1 cellular context compared by ENCODE assay signal in the genomic region with DNA sequence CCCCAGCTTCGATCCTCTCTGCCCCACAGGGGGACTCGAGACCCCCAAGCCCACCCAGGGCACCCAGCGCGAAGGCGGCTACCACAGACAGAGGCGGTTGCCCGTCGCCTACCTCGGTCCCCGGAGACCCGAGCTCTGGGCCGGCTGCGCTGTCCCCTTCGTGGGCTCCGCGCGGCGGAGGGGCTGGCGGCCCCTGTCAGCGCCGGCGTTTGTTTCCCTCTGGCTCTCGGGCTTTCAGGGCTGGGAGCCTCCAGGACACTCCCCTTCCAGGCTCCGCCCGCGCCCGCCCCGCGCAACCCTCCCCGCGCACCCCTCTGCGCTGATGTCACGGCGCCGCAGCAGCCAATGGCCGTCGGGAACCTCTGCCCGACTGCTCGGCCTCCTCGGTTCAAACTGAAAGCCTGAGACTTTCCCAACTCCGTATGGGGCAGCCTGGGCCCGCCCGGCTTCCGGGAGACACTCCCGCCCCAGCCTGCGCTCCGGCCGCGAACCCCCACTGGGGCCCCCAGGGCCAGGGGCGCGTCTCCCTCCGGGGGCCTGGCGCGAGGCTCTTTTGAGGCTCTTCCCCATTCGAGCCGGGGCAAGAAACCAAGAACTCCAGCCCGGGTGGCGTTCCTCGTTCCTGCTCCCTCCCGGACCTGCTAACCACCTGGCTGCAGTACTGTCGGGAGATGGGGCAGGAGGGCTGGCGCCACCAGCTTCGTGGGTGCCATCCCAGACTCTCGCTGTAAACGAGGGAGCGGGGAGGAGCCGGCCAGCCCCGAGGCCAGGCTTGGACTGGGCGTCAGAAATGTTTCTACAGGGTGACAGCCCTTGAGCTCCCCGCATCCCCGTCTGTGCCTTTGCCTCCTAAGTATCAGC.
TF ChIP-seq lines count a peak whose summit lies in the region.

A gene with protein sequence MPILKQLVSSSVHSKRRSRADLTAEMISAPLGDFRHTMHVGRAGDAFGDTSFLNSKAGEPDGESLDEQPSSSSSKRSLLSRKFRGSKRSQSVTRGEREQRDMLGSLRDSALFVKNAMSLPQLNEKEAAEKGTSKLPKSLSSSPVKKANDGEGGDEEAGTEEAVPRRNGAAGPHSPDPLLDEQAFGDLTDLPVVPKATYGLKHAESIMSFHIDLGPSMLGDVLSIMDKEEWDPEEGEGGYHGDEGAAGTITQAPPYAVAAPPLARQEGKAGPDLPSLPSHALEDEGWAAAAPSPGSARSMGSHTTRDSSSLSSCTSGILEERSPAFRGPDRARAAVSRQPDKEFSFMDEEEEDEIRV (minus strand): TSS at position 221 of the 861 bp plus-strand sequence. CDS start 25,501 bp downstream, outside the sequence.

TF ChIP-seq in HEK293, 187 proteins besides CTCF, POLR2A, EP300 and RAD21 (continued from another document and continues in another):
- TF ChIP-seq, protein P1, sequence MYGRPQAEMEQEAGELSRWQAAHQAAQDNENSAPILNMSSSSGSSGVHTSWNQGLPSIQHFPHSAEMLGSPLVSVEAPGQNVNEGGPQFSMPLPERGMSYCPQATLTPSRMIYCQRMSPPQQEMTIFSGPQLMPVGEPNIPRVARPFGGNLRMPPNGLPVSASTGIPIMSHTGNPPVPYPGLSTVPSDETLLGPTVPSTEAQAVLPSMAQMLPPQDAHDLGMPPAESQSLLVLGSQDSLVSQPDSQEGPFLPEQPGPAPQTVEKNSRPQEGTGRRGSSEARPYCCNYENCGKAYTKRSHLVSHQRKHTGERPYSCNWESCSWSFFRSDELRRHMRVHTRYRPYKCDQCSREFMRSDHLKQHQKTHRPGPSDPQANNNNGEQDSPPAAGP (tag by site-specific recombination; IDR thresholded peaks at IDR 0.05): peak; percentile 64
- TF ChIP-seq, protein P2, sequence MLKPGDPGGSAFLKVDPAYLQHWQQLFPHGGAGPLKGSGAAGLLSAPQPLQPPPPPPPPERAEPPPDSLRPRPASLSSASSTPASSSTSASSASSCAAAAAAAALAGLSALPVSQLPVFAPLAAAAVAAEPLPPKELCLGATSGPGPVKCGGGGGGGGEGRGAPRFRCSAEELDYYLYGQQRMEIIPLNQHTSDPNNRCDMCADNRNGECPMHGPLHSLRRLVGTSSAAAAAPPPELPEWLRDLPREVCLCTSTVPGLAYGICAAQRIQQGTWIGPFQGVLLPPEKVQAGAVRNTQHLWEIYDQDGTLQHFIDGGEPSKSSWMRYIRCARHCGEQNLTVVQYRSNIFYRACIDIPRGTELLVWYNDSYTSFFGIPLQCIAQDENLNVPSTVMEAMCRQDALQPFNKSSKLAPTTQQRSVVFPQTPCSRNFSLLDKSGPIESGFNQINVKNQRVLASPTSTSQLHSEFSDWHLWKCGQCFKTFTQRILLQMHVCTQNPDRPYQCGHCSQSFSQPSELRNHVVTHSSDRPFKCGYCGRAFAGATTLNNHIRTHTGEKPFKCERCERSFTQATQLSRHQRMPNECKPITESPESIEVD (tag by site-specific recombination; IDR thresholded peaks at IDR 0.05): no peak; the same call in 1 of the 2 replicates
- TF ChIP-seq KLF9 (tag by site-specific recombination; IDR thresholded peaks at IDR 0.05; ENCODE audit: low read depth): peak; percentile 43; the same call in 1 of the 2 replicates
- TF ChIP-seq, protein P3, sequence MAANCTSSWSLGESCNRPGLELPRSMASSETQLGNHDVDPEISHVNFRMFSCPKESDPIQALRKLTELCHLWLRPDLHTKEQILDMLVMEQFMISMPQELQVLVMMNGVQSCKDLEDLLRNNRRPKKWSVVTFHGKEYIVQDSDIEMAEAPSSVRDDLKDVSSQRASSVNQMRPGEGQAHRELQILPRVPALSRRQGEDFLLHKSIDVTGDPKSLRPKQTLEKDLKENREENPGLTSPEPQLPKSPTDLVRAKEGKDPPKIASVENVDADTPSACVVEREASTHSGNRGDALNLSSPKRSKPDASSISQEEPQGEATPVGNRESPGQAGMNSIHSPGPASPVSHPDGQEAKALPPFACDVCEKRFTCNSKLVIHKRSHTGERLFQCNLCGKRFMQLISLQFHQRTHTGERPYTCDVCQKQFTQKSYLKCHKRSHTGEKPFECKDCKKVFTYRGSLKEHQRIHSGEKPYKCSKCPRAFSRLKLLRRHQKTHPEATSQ (tag by site-specific recombination; IDR thresholded peaks at IDR 0.05): 0 out of 2 replicates have a peak, but pooled peaks have one; percentile 11
- no peak for TF ChIP-seq SCRT2 (tag by site-specific recombination; IDR thresholded peaks at IDR 0.05)
- TF ChIP-seq ZNF311 (tag by site-specific recombination; IDR thresholded peaks at IDR 0.05; ENCODE audit: borderline replicate concordance): no peak
- TF ChIP-seq ZNF202 (tag by site-specific recombination; IDR thresholded peaks at IDR 0.05; ENCODE audit: borderline replicate concordance): no peak
- no peak for TF ChIP-seq SETDB1 (IDR thresholded peaks at IDR 0.05; ENCODE audit: insufficient read length, low read length)
- 0 out of 2 replicates have a peak, but pooled peaks have one; percentile 61 for TF ChIP-seq SP7 (tag by site-specific recombination; IDR thresholded peaks at IDR 0.05)
- TF ChIP-seq ZSCAN16 (tag by site-specific recombination; IDR thresholded peaks at IDR 0.05): no peak
- peak; percentile 85 for TF ChIP-seq KLF8 (tag by site-specific recombination; IDR thresholded peaks at IDR 0.05)
- TF ChIP-seq ZNF707 (tag by site-specific recombination; IDR thresholded peaks at IDR 0.05): no peak
- TF ChIP-seq, protein P4, sequence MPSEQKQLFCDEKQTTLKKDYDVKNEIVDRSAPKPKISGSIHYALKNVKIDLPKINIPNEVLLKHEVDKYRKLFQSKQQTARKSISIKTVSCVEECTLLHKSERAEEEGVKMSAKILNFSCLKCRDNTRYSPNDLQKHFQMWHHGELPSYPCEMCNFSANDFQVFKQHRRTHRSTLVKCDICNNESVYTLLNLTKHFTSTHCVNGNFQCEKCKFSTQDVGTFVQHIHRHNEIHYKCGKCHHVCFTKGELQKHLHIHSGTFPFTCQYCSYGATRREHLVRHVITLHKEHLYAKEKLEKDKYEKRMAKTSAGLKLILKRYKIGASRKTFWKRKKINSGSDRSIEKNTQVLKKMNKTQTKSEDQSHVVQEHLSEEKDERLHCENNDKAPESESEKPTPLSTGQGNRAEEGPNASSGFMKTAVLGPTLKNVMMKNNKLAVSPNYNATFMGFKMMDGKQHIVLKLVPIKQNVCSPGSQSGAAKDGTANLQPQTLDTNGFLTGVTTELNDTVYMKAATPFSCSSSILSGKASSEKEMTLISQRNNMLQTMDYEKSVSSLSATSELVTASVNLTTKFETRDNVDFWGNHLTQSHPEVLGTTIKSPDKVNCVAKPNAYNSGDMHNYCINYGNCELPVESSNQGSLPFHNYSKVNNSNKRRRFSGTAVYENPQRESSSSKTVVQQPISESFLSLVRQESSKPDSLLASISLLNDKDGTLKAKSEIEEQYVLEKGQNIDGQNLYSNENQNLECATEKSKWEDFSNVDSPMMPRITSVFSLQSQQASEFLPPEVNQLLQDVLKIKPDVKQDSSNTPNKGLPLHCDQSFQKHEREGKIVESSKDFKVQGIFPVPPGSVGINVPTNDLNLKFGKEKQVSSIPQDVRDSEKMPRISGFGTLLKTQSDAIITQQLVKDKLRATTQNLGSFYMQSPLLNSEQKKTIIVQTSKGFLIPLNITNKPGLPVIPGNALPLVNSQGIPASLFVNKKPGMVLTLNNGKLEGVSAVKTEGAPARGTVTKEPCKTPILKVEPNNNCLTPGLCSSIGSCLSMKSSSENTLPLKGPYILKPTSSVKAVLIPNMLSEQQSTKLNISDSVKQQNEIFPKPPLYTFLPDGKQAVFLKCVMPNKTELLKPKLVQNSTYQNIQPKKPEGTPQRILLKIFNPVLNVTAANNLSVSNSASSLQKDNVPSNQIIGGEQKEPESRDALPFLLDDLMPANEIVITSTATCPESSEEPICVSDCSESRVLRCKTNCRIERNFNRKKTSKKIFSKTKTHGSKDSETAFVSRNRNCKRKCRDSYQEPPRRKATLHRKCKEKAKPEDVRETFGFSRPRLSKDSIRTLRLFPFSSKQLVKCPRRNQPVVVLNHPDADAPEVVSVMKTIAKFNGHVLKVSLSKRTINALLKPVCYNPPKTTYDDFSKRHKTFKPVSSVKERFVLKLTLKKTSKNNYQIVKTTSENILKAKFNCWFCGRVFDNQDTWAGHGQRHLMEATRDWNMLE (tag by site-specific recombination; conservative IDR thresholded peaks at IDR 0.05; ENCODE audit: low read depth): no peak
- no peak for TF ChIP-seq ZNF19 (tag by site-specific recombination; IDR thresholded peaks at IDR 0.05; ENCODE audit: low read depth)
- TF ChIP-seq ZNF571 (tag by site-specific recombination; IDR thresholded peaks at IDR 0.05): no peak
- TF ChIP-seq, protein P5, sequence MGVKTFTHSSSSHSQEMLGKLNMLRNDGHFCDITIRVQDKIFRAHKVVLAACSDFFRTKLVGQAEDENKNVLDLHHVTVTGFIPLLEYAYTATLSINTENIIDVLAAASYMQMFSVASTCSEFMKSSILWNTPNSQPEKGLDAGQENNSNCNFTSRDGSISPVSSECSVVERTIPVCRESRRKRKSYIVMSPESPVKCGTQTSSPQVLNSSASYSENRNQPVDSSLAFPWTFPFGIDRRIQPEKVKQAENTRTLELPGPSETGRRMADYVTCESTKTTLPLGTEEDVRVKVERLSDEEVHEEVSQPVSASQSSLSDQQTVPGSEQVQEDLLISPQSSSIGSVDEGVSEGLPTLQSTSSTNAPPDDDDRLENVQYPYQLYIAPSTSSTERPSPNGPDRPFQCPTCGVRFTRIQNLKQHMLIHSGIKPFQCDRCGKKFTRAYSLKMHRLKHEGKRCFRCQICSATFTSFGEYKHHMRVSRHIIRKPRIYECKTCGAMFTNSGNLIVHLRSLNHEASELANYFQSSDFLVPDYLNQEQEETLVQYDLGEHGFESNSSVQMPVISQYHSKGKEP (tag by site-specific recombination; IDR thresholded peaks at IDR 0.05): no peak
- TF ChIP-seq, protein P6, sequence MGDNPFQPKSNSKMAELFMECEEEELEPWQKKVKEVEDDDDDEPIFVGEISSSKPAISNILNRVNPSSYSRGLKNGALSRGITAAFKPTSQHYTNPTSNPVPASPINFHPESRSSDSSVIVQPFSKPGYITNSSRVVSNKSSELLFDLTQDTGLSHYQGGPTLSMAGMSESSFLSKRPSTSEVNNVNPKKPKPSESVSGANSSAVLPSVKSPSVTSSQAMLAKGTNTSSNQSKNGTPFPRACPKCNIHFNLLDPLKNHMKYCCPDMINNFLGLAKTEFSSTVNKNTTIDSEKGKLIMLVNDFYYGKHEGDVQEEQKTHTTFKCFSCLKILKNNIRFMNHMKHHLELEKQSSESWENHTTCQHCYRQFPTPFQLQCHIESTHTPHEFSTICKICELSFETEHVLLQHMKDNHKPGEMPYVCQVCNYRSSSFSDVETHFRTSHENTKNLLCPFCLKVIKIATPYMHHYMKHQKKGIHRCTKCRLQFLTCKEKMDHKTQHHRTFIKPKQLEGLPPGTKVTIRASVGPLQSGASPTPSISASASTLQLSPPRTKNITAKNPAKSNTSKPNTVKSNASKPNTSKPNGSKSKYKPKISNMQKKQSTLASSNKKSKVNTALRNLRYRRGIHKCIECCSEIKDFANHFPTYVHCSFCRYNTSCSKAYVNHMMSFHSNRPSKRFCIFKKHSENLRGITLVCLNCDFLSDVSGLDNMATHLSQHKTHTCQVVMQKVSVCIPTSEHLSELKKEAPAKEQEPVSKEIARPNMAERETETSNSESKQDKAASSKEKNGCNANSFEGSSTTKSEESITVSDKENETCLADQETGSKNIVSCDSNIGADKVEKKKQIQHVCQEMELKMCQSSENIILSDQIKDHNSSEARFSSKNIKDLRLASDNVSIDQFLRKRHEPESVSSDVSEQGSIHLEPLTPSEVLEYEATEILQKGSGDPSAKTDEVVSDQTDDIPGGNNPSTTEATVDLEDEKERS (tag by site-specific recombination; IDR thresholded peaks at IDR 0.05): no peak
- TF ChIP-seq ZNF175 (tag by site-specific recombination; IDR thresholded peaks at IDR 0.05): no peak
- TF ChIP-seq ZNF473 (tag by site-specific recombination; IDR thresholded peaks at IDR 0.05): no peak
- TF ChIP-seq ZNF133 (tag by site-specific recombination; IDR thresholded peaks at IDR 0.05): no peak
- no peak for TF ChIP-seq EGR2 (tag by site-specific recombination; IDR thresholded peaks at IDR 0.05; ENCODE audit: low read depth)
- TF ChIP-seq, protein P7, sequence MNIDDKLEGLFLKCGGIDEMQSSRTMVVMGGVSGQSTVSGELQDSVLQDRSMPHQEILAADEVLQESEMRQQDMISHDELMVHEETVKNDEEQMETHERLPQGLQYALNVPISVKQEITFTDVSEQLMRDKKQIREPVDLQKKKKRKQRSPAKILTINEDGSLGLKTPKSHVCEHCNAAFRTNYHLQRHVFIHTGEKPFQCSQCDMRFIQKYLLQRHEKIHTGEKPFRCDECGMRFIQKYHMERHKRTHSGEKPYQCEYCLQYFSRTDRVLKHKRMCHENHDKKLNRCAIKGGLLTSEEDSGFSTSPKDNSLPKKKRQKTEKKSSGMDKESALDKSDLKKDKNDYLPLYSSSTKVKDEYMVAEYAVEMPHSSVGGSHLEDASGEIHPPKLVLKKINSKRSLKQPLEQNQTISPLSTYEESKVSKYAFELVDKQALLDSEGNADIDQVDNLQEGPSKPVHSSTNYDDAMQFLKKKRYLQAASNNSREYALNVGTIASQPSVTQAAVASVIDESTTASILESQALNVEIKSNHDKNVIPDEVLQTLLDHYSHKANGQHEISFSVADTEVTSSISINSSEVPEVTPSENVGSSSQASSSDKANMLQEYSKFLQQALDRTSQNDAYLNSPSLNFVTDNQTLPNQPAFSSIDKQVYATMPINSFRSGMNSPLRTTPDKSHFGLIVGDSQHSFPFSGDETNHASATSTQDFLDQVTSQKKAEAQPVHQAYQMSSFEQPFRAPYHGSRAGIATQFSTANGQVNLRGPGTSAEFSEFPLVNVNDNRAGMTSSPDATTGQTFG (tag by site-specific recombination; IDR thresholded peaks at IDR 0.05; ENCODE audit: borderline replicate concordance): 0 out of 2 replicates have a peak, but pooled peaks have one; percentile 14
- no peak for TF ChIP-seq ZNF211 (tag by site-specific recombination; IDR thresholded peaks at IDR 0.05; ENCODE audit: low read depth)
- peak; percentile 97 for TF ChIP-seq SP3 (tag by site-specific recombination; IDR thresholded peaks at IDR 0.05)
- TF ChIP-seq GLIS2 (tag by site-specific recombination; IDR thresholded peaks at IDR 0.05): peak; percentile 98
- TF ChIP-seq ZNF426 (tag by site-specific recombination; IDR thresholded peaks at IDR 0.05): no peak
- no peak for TF ChIP-seq ZNF530 (tag by site-specific recombination; IDR thresholded peaks at IDR 0.05; ENCODE audit: low read depth)
- no peak for TF ChIP-seq ZSCAN23 (tag by site-specific recombination; IDR thresholded peaks at IDR 0.05)
- TF ChIP-seq REPIN1 (tag by site-specific recombination; IDR thresholded peaks at IDR 0.05; ENCODE audit: low read depth): no peak
- TF ChIP-seq, protein P8, sequence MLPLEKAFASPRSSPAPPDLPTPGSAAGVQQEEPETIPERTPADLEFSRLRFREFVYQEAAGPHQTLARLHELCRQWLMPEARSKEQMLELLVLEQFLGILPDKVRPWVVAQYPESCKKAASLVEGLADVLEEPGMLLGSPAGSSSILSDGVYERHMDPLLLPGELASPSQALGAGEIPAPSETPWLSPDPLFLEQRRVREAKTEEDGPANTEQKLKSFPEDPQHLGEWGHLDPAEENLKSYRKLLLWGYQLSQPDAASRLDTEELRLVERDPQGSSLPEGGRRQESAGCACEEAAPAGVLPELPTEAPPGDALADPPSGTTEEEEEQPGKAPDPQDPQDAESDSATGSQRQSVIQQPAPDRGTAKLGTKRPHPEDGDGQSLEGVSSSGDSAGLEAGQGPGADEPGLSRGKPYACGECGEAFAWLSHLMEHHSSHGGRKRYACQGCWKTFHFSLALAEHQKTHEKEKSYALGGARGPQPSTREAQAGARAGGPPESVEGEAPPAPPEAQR (tag by site-specific recombination; IDR thresholded peaks at IDR 0.05): no peak
- no peak; the same call in 1 of the 2 replicates for TF ChIP-seq ZNF391 (tag by site-specific recombination; IDR thresholded peaks at IDR 0.05; ENCODE audit: borderline replicate concordance, low read depth)
- TF ChIP-seq GFI1B (tag by site-specific recombination; IDR thresholded peaks at IDR 0.05): no peak
- peak; percentile 35; the same call in 1 of the 2 replicates for TF ChIP-seq KLF1 (tag by site-specific recombination; IDR thresholded peaks at IDR 0.05)
